In the genomic region with DNA sequence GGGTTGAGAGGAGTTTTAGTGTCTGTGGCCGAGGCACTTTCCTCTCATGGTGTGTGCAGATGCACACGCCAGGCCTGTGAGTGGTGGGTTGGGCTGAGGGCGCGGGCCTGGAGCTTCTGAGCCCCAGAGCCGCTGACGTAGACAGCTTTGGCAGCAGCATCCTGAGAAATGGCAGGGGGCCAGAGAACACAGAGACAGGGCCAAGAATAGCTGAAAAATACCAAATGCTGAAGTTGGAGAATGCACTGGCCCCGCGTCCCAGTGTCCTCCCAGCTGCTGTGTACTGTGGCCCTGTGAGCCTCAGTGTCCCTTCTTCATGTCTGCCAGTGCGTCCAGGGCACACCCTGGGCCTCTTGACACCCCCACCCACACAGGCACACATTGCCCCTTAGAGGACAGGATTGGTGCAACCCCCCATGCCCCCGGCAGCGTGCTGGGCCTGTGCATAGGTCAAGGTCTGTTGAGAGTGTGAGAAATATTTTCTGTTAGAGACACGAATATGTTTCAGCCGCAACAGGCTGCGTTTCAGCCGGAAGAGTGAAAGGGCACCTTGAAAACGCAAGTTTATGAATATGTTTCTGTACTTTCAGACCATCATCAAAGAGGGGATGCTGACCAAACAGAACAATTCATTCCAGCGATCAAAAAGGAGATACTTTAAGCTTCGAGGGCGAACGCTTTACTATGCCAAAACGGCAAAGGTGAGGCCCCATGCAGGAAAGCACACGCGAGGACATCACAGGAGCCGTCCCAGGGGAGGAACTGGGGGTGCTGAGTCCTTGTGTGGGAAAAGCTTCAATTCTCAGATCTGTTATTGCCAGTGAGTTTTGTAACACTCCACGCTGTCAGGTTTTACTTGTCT, we compare ENCODE assay signal across 1 cellular context.
TF ChIP-seq lines count a peak whose summit lies in the region.

No MANE protein-coding gene starts in this region.

TF ChIP-seq in HepG2, 621 proteins besides CTCF, POLR2A, EP300 and RAD21 (continued from another document and continues in another):
- TF ChIP-seq, protein P1, sequence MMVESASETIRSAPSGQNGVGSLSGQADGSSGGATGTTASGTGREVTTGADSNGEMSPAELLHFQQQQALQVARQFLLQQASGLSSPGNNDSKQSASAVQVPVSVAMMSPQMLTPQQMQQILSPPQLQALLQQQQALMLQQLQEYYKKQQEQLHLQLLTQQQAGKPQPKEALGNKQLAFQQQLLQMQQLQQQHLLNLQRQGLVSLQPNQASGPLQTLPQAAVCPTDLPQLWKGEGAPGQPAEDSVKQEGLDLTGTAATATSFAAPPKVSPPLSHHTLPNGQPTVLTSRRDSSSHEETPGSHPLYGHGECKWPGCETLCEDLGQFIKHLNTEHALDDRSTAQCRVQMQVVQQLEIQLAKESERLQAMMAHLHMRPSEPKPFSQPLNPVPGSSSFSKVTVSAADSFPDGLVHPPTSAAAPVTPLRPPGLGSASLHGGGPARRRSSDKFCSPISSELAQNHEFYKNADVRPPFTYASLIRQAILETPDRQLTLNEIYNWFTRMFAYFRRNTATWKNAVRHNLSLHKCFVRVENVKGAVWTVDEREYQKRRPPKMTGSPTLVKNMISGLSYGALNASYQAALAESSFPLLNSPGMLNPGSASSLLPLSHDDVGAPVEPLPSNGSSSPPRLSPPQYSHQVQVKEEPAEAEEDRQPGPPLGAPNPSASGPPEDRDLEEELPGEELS (CRISPR knock-in tag; IDR thresholded peaks at IDR 0.05), result peak; percentile 59
- TF ChIP-seq ARNT (IDR thresholded peaks at IDR 0.05), result no peak
- peak; percentile 83 for TF ChIP-seq ZNF605 (CRISPR knock-in tag; IDR thresholded peaks at IDR 0.05)
- TF ChIP-seq, protein P2, sequence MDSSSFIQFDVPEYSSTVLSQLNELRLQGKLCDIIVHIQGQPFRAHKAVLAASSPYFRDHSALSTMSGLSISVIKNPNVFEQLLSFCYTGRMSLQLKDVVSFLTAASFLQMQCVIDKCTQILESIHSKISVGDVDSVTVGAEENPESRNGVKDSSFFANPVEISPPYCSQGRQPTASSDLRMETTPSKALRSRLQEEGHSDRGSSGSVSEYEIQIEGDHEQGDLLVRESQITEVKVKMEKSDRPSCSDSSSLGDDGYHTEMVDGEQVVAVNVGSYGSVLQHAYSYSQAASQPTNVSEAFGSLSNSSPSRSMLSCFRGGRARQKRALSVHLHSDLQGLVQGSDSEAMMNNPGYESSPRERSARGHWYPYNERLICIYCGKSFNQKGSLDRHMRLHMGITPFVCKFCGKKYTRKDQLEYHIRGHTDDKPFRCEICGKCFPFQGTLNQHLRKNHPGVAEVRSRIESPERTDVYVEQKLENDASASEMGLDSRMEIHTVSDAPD (CRISPR knock-in tag; IDR thresholded peaks at IDR 0.05), result peak; percentile 72; the same call in 1 of the 2 replicates
- TF ChIP-seq, protein P3, sequence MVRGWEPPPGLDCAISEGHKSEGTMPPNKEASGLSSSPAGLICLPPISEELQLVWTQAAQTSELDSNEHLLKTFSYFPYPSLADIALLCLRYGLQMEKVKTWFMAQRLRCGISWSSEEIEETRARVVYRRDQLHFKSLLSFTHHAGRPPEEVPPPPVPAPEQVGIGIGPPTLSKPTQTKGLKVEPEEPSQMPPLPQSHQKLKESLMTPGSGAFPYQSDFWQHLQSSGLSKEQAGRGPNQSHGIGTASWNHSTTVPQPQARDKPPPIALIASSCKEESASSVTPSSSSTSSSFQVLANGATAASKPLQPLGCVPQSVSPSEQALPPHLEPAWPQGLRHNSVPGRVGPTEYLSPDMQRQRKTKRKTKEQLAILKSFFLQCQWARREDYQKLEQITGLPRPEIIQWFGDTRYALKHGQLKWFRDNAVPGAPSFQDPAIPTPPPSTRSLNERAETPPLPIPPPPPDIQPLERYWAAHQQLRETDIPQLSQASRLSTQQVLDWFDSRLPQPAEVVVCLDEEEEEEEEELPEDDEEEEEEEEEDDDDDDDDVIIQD (CRISPR knock-in tag; IDR thresholded peaks at IDR 0.05; ENCODE audit: low read depth), result 0 out of 2 replicates have a peak, but pooled peaks have one; percentile 18
- peak; percentile 59; the same call in 1 of the 2 replicates for TF ChIP-seq IRX3 (CRISPR knock-in tag; IDR thresholded peaks at IDR 0.05; ENCODE audit: borderline replicate concordance, low read depth)
- TF ChIP-seq IKZF4 (CRISPR knock-in tag; IDR thresholded peaks at IDR 0.05; ENCODE audit: borderline replicate concordance, low read depth, not compliant biosample characterization), result no peak
- no peak for TF ChIP-seq LCORL (IDR thresholded peaks at IDR 0.05)
- TF ChIP-seq LCORL (CRISPR knock-in tag; IDR thresholded peaks at IDR 0.05), result peak; percentile 95
- TF ChIP-seq, protein P4, sequence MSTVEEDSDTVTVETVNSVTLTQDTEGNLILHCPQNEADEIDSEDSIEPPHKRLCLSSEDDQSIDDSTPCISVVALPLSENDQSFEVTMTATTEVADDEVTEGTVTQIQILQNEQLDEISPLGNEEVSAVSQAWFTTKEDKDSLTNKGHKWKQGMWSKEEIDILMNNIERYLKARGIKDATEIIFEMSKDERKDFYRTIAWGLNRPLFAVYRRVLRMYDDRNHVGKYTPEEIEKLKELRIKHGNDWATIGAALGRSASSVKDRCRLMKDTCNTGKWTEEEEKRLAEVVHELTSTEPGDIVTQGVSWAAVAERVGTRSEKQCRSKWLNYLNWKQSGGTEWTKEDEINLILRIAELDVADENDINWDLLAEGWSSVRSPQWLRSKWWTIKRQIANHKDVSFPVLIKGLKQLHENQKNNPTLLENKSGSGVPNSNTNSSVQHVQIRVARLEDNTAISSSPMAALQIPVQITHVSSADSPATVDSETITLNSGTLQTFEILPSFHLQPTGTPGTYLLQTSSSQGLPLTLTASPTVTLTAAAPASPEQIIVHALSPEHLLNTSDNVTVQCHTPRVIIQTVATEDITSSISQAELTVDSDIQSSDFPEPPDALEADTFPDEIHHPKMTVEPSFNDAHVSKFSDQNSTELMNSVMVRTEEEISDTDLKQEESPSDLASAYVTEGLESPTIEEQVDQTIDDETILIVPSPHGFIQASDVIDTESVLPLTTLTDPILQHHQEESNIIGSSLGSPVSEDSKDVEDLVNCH (CRISPR knock-in tag; IDR thresholded peaks at IDR 0.05), result no peak
- no peak for TF ChIP-seq XBP1 (CRISPR knock-in tag; IDR thresholded peaks at IDR 0.05)
- TF ChIP-seq, protein P5, sequence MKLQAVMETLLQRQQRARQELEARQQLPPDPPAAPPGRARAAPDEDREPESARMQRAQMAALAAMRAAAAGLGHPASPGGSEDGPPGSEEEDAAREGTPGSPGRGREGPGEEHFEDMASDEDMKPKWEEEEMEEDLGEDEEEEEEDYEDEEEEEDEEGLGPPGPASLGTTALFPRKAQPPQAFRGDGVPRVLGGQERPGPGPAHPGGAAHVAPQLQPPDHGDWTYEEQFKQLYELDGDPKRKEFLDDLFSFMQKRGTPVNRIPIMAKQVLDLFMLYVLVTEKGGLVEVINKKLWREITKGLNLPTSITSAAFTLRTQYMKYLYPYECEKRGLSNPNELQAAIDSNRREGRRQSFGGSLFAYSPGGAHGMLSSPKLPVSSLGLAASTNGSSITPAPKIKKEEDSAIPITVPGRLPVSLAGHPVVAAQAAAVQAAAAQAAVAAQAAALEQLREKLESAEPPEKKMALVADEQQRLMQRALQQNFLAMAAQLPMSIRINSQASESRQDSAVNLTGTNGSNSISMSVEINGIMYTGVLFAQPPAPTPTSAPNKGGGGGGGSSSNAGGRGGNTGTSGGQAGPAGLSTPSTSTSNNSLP (IDR thresholded peaks at IDR 0.05; ENCODE audit: low read depth, low read length), result no peak; the same call in 1 of the 2 replicates
- no peak for TF ChIP-seq ZMYM2 (CRISPR knock-in tag; IDR thresholded peaks at IDR 0.05)
- no peak for TF ChIP-seq HDAC6 (IDR thresholded peaks at IDR 0.05; ENCODE audit: low read depth, low read length)
- TF ChIP-seq ZNF816 (CRISPR knock-in tag; IDR thresholded peaks at IDR 0.05; ENCODE audit: borderline replicate concordance), result no peak
- TF ChIP-seq EZH2 (conservative IDR thresholded peaks at IDR 0.05; ENCODE audit: low read depth, low read length), result no peak
- peak; percentile 62 for TF ChIP-seq ZNF781 (CRISPR knock-in tag; IDR thresholded peaks at IDR 0.05; ENCODE audit: borderline replicate concordance, not compliant biosample characterization)
- TF ChIP-seq, protein P6, sequence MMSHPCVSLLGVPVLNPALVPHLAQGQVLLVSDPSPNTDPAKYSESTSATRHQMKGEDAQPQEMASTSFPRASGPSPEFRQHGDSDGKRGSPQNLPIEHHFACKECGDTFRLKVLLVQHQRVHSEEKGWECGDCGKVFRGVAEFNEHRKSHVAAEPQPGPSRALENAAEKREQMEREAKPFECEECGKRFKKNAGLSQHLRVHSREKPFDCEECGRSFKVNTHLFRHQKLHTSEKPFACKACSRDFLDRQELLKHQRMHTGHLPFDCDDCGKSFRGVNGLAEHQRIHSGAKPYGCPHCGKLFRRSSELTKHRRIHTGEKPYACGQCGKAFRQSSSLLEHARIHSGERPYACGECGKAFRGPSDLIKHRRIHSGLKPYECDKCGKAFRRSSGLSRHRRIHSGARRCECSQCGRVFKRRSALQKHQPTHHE (CRISPR knock-in tag; IDR thresholded peaks at IDR 0.05; ENCODE audit: borderline replicate concordance), result no peak
- TF ChIP-seq, protein P7, sequence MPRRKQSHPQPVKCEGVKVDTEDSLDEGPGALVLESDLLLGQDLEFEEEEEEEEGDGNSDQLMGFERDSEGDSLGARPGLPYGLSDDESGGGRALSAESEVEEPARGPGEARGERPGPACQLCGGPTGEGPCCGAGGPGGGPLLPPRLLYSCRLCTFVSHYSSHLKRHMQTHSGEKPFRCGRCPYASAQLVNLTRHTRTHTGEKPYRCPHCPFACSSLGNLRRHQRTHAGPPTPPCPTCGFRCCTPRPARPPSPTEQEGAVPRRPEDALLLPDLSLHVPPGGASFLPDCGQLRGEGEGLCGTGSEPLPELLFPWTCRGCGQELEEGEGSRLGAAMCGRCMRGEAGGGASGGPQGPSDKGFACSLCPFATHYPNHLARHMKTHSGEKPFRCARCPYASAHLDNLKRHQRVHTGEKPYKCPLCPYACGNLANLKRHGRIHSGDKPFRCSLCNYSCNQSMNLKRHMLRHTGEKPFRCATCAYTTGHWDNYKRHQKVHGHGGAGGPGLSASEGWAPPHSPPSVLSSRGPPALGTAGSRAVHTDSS (CRISPR knock-in tag; conservative IDR thresholded peaks at IDR 0.05), result no peak
- TF ChIP-seq, protein P8, sequence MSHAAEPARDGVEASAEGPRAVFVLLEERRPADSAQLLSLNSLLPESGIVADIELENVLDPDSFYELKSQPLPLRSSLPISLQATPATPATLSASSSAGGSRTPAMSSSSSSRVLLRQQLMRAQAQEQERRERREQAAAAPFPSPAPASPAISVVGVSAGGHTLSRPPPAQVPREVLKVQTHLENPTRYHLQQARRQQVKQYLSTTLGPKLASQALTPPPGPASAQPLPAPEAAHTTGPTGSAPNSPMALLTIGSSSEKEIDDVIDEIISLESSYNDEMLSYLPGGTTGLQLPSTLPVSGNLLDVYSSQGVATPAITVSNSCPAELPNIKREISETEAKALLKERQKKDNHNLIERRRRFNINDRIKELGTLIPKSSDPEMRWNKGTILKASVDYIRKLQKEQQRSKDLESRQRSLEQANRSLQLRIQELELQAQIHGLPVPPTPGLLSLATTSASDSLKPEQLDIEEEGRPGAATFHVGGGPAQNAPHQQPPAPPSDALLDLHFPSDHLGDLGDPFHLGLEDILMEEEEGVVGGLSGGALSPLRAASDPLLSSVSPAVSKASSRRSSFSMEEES (CRISPR knock-in tag; IDR thresholded peaks at IDR 0.05), result no peak
- TF ChIP-seq, protein P9, sequence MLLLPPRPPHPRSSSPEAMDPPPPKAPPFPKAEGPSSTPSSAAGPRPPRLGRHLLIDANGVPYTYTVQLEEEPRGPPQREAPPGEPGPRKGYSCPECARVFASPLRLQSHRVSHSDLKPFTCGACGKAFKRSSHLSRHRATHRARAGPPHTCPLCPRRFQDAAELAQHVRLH (CRISPR knock-in tag; IDR thresholded peaks at IDR 0.05; ENCODE audit: borderline replicate concordance, low read depth), result no peak
- no peak for TF ChIP-seq ZNF317 (CRISPR knock-in tag; IDR thresholded peaks at IDR 0.05)
- TF ChIP-seq THAP11 (CRISPR knock-in tag; IDR thresholded peaks at IDR 0.05), result peak; percentile 51
- TF ChIP-seq ZBTB7A (CRISPR knock-in tag; IDR thresholded peaks at IDR 0.05), result peak; percentile 90
- no peak for TF ChIP-seq FIP1L1 (IDR thresholded peaks at IDR 0.05; ENCODE audit: borderline replicate concordance, insufficient read depth, low read depth, low read length)
- TF ChIP-seq MBD4 (IDR thresholded peaks at IDR 0.05; ENCODE audit: borderline replicate concordance, low read length), result no peak
- TF ChIP-seq ISX (CRISPR knock-in tag; conservative IDR thresholded peaks at IDR 0.05), result no peak
- TF ChIP-seq, protein P10, sequence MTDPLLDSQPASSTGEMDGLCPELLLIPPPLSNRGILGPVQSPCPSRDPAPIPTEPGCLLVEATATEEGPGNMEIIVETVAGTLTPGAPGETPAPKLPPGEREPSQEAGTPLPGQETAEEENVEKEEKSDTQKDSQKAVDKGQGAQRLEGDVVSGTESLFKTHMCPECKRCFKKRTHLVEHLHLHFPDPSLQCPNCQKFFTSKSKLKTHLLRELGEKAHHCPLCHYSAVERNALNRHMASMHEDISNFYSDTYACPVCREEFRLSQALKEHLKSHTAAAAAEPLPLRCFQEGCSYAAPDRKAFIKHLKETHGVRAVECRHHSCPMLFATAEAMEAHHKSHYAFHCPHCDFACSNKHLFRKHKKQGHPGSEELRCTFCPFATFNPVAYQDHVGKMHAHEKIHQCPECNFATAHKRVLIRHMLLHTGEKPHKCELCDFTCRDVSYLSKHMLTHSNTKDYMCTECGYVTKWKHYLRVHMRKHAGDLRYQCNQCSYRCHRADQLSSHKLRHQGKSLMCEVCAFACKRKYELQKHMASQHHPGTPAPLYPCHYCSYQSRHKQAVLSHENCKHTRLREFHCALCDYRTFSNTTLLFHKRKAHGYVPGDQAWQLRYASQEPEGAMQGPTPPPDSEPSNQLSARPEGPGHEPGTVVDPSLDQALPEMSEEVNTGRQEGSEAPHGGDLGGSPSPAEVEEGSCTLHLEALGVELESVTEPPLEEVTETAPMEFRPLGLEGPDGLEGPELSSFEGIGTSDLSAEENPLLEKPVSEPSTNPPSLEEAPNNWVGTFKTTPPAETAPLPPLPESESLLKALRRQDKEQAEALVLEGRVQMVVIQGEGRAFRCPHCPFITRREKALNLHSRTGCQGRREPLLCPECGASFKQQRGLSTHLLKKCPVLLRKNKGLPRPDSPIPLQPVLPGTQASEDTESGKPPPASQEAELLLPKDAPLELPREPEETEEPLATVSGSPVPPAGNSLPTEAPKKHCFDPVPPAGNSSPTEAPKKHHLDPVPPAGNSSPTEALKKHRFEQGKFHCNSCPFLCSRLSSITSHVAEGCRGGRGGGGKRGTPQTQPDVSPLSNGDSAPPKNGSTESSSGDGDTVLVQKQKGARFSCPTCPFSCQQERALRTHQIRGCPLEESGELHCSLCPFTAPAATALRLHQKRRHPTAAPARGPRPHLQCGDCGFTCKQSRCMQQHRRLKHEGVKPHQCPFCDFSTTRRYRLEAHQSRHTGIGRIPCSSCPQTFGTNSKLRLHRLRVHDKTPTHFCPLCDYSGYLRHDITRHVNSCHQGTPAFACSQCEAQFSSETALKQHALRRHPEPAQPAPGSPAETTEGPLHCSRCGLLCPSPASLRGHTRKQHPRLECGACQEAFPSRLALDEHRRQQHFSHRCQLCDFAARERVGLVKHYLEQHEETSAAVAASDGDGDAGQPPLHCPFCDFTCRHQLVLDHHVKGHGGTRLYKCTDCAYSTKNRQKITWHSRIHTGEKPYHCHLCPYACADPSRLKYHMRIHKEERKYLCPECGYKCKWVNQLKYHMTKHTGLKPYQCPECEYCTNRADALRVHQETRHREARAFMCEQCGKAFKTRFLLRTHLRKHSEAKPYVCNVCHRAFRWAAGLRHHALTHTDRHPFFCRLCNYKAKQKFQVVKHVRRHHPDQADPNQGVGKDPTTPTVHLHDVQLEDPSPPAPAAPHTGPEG (CRISPR knock-in tag; IDR thresholded peaks at IDR 0.05), result 0 out of 2 replicates have a peak, but pooled peaks have one; percentile 56
- TF ChIP-seq ZNF644 (CRISPR knock-in tag; IDR thresholded peaks at IDR 0.05; ENCODE audit: low read depth), result no peak
- TF ChIP-seq HNF4A (CRISPR knock-in tag; IDR thresholded peaks at IDR 0.05), result peak; percentile 98
- TF ChIP-seq ZC3H13 (CRISPR knock-in tag; IDR thresholded peaks at IDR 0.05), result no peak
- no peak for TF ChIP-seq KDM4B (CRISPR knock-in tag; IDR thresholded peaks at IDR 0.05)
